Comparison of ENCODE assay signal across 12 cellular contexts in the genomic region with DNA sequence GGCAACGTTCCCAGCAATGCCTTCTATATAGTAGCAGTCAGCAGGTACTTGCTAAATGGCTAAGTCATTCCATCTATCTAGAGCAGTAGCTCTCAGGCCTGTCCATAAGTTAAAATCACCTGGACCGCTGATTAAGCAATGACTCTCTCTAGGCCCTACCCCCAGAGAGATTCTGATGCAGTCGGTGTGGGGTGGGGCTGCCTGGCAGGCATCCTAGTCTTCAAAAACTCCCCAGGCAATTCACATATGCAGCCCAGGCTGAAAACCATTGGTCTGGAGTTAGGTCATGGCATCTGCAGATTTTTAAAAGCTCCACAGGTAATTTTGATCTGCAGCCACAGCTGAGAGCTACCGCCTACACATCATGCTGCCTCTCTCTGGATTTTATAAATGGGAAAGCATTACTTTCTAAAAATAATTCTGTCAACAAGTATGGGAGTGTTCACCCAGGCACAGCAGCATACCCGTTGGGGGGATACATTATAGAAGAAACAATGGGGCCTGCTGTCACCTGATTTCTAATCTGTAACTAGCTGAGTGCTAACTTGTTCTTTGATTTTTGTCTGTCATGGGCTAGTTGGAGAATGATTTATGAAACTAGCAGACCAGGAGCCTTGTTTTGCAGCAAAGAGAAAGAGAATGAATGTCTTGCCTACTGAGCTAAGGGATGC. TPM values are rescaled to one million over a fixed set of nuclear protein-coding genes. Genes with fewer than 3 reads are reported as not detected.
DNase-seq lines count a peak whose midpoint lies in the region; TF ChIP-seq lines count a peak whose summit lies in the region.
"Had no signal": no experiment of that assay in that cellular context is flagged by ENCODE, and none has a peak within 500 bp of the region (broad histone marks: within the 10 kb centered on the region; RNA-seq: fewer than 3 reads in every experiment).

No MANE protein-coding gene starts in this region.

- H4K20me1 ChIP-seq in neural progenitor cell (ENCODE audit: low read depth): no peaks in the 10 kb centered on the region

- H3K27ac Mint-ChIP-seq in neural progenitor cell: no peak overlapping the region
- H3K27ac Mint-ChIP-seq in activated T-helper 2 cell treated with anti-CD3 and anti-CD28 coated beads, Interferon-gamma antibody, Interleukin-2, Interleukin-4, amounts not matched to agents 10 μg/mL and 5 μg/mL and 100 μg/mL, durations not matched to agents 14 hours and 24 hours and 36 hours: no peak overlapping the region
- H3K27ac Mint-ChIP-seq: activated naive CD4-positive, alpha-beta T cell treated with anti-CD3 and anti-CD28 coated beads, Interleukin-2, amount 50 U/mL, for 24 hours; naive thymus-derived CD4-positive, alpha-beta T cell; stimulated activated naive CD8-positive, alpha-beta T cell treated with anti-CD3 and anti-CD28 coated beads, Interleukin-15, Interleukin-2, amounts not matched to agents 100 ng/mL and 50 ng/mL, for 24 hours had no signal

- H3K4me1 Mint-ChIP-seq in neural progenitor cell: peaks cover 37% of the 10 kb centered on the region
- H3K4me1 Mint-ChIP-seq in activated T-helper 2 cell treated with anti-CD3 and anti-CD28 coated beads, Interferon-gamma antibody, Interleukin-2, Interleukin-4, amounts not matched to agents 10 μg/mL and 5 μg/mL and 100 μg/mL, durations not matched to agents 14 hours and 24 hours and 36 hours (ENCODE audit: low read depth): peaks cover 25% of the 10 kb centered on the region
- H3K4me1 Mint-ChIP-seq: activated naive CD4-positive, alpha-beta T cell treated with anti-CD3 and anti-CD28 coated beads, Interleukin-2, amount 50 U/mL, for 24 hours had no signal

- H3K4me2 ChIP-seq in neural progenitor cell: no peak overlapping the region

- peaks cover 12% of the 10 kb centered on the region for H3K4me1 ChIP-seq in neural progenitor cell

- no peaks in the 10 kb centered on the region for H3K79me2 ChIP-seq in neural progenitor cell (ENCODE audit: low read depth)

- no peaks in the 10 kb centered on the region for H3K27me3 ChIP-seq in H7 (ENCODE audit: control insufficient read depth, insufficient read depth, low read length)
- peaks cover 19% of the 10 kb centered on the region for H3K27me3 ChIP-seq in neural progenitor cell

- DNase-seq in H7: peak; percentile 27
- DNase-seq in NCI-H748 (lab: John Stamatoyannopoulos, UW; ENCODE audit: unreplicated experiment): peak; percentile 30
- DNase-seq in epithelial cell of proximal tubule (ENCODE audit: low read depth): peak; percentile 16
- DNase-seq in neural progenitor cell (ENCODE audit: low spot score): no peak
- no peak for DNase-seq in NCI-H2029 (lab: John Stamatoyannopoulos, UW)
- DNase-seq in ureter (ENCODE audit: low spot score): no peak
- no peak for DNase-seq in activated T-helper 2 cell treated with anti-CD3 and anti-CD28 coated beads, Interferon-gamma antibody, Interleukin-2, Interleukin-4, amounts not matched to agents 10 μg/mL and 5 μg/mL and 100 μg/mL, durations not matched to agents 14 hours and 24 hours and 36 hours (ENCODE audit: low spot score)
- DNase-seq in stimulated activated CD4-positive, alpha-beta T cell treated with anti-CD3 and anti-CD28 coated beads, Interleukin-2, amount 100 ng/mL, for 24 hours: no peak
- DNase-seq: activated CD4-positive, alpha-beta T cell treated with anti-CD3 and anti-CD28 coated beads, Interleukin-2, amount 50 U/mL, for 1 hour; naive thymus-derived CD4-positive, alpha-beta T cell had no signal

- H3K4me3 ChIP-seq in H7 (ENCODE audit: insufficient read depth, low read depth, low read length) (no peak overlapping the region), epithelial cell of proximal tubule (ENCODE audit: low read depth, low read length) (no peak overlapping the region), neural progenitor cell (no peak overlapping the region)

- H3K9ac ChIP-seq in neural progenitor cell: no peak overlapping the region

- H3K9me3 ChIP-seq in neural progenitor cell (ENCODE audit: low read depth): no peaks in the 10 kb centered on the region

- TF ChIP-seq CTCF in epithelial cell of proximal tubule (conservative IDR thresholded peaks at IDR 0.05; ENCODE audit: low read depth, low read length) (no peak), neural progenitor cell (IDR thresholded peaks at IDR 0.05) (no peak)

- H3K36me3 Mint-ChIP-seq in neural progenitor cell: peaks cover 3% of the 10 kb centered on the region
- H3K36me3 Mint-ChIP-seq in activated T-helper 2 cell treated with anti-CD3 and anti-CD28 coated beads, Interferon-gamma antibody, Interleukin-2, Interleukin-4, amounts not matched to agents 10 μg/mL and 5 μg/mL and 100 μg/mL, durations not matched to agents 14 hours and 24 hours and 36 hours (ENCODE audit: low read depth): peaks cover 6% of the 10 kb centered on the region

- no peaks in the 10 kb centered on the region for H3K36me3 ChIP-seq in H7 (replicated peaks; ENCODE audit: control insufficient read depth, insufficient read depth, low read length)
- H3K36me3 ChIP-seq in neural progenitor cell: no peaks in the 10 kb centered on the region

- no peak overlapping the region for H3K4me3 Mint-ChIP-seq in neural progenitor cell
- no peak overlapping the region for H3K4me3 Mint-ChIP-seq in activated T-helper 2 cell treated with anti-CD3 and anti-CD28 coated beads, Interferon-gamma antibody, Interleukin-2, Interleukin-4, amounts not matched to agents 10 μg/mL and 5 μg/mL and 100 μg/mL, durations not matched to agents 14 hours and 24 hours and 36 hours (ENCODE audit: low read depth)
- H3K4me3 Mint-ChIP-seq: activated naive CD4-positive, alpha-beta T cell treated with anti-CD3 and anti-CD28 coated beads, Interleukin-2, amount 50 U/mL, for 24 hours; naive thymus-derived CD4-positive, alpha-beta T cell; stimulated activated naive CD8-positive, alpha-beta T cell treated with anti-CD3 and anti-CD28 coated beads, Interleukin-15, Interleukin-2, amounts not matched to agents 100 ng/mL and 50 ng/mL, for 24 hours had no signal

- peak overlapping the region; percentile 29 for H2AFZ ChIP-seq in neural progenitor cell (replicated peaks)

- H3K27ac ChIP-seq in neural progenitor cell: no peak overlapping the region

- intact Hi-C loops in activated T-helper 2 cell treated with anti-CD3 and anti-CD28 coated beads, Interferon-gamma antibody, Interleukin-2, Interleukin-4, amounts not matched to agents 10 μg/mL and 5 μg/mL and 100 μg/mL, durations not matched to agents 14 hours and 24 hours and 36 hours (cut with micrococcal nuclease): no loop called here

- H3K27me3 Mint-ChIP-seq in neural progenitor cell (ENCODE audit: insufficient read depth, low read depth): peaks cover 7% of the 10 kb centered on the region
- peaks cover 14% of the 10 kb centered on the region for H3K27me3 Mint-ChIP-seq in activated T-helper 2 cell treated with anti-CD3 and anti-CD28 coated beads, Interferon-gamma antibody, Interleukin-2, Interleukin-4, amounts not matched to agents 10 μg/mL and 5 μg/mL and 100 μg/mL, durations not matched to agents 14 hours and 24 hours and 36 hours (ENCODE audit: low read depth)
- H3K27me3 Mint-ChIP-seq: activated naive CD4-positive, alpha-beta T cell treated with anti-CD3 and anti-CD28 coated beads, Interleukin-2, amount 50 U/mL, for 24 hours; stimulated activated naive CD8-positive, alpha-beta T cell treated with anti-CD3 and anti-CD28 coated beads, Interleukin-15, Interleukin-2, amounts not matched to agents 100 ng/mL and 50 ng/mL, for 24 hours had no signal

- H3K9me3 Mint-ChIP-seq in neural progenitor cell: peaks cover 20% of the 10 kb centered on the region
- H3K9me3 Mint-ChIP-seq in activated T-helper 2 cell treated with anti-CD3 and anti-CD28 coated beads, Interferon-gamma antibody, Interleukin-2, Interleukin-4, amounts not matched to agents 10 μg/mL and 5 μg/mL and 100 μg/mL, durations not matched to agents 14 hours and 24 hours and 36 hours: peaks cover 18% of the 10 kb centered on the region
- H3K9me3 Mint-ChIP-seq: activated naive CD4-positive, alpha-beta T cell treated with anti-CD3 and anti-CD28 coated beads, Interleukin-2, amount 50 U/mL, for 24 hours; stimulated activated naive CD8-positive, alpha-beta T cell treated with anti-CD3 and anti-CD28 coated beads, Interleukin-15, Interleukin-2, amounts not matched to agents 100 ng/mL and 50 ng/mL, for 24 hours had no signal

- H3F3A ChIP-seq in neural progenitor cell (ENCODE audit: low read depth): no peaks in the 10 kb centered on the region

RNA-seq across cellular contexts. Expression of gene ATXN1, which starts 44.1 kb away (rescaled TPM):
- 7.6 and 8.9 TPM in 2 replicates for total RNA-seq in H7 (2014; rRNA removed; shearing (Covaris generic))
- total RNA-seq in epithelial cell of proximal tubule: 6.1 and 10.4 TPM in 2 replicates
- 2.8 and 3.6 TPM in 2 replicates for total RNA-seq in neural progenitor cell (ENCODE audit: low replicate concordance)
- total RNA-seq in ureter: 63.7 TPM
- 66.5 and 69.1 TPM in 2 replicates for total RNA-seq in activated T-helper 2 cell treated with anti-CD3 and anti-CD28 coated beads, Interferon-gamma antibody, Interleukin-2, Interleukin-4, amounts not matched to agents 10 μg/mL and 5 μg/mL and 100 μg/mL, durations not matched to agents 14 hours and 24 hours and 36 hours

Comparison
In these comparisons a context has a peak if more than half of its experiments do, and no peak if none do; other contexts are left out.
1. DNase-seq: peak in H7 (single experiment), NCI-H748 (single experiment) and epithelial cell of proximal tubule (single experiment); none in neural progenitor cell (single experiment), NCI-H2029 (single experiment), ureter (single experiment), activated T-helper 2 cell treated with anti-CD3 and anti-CD28 coated beads, Interferon-gamma antibody, Interleukin-2, Interleukin-4, amounts not matched to agents 10 μg/mL and 5 μg/mL and 100 μg/mL, durations not matched to agents 14 hours and 24 hours and 36 hours (single experiment) and stimulated activated CD4-positive, alpha-beta T cell treated with anti-CD3 and anti-CD28 coated beads, Interleukin-2, amount 100 ng/mL, for 24 hours (0 of 2).